10 cellular contexts compared by ENCODE assay signal in the genomic region with DNA sequence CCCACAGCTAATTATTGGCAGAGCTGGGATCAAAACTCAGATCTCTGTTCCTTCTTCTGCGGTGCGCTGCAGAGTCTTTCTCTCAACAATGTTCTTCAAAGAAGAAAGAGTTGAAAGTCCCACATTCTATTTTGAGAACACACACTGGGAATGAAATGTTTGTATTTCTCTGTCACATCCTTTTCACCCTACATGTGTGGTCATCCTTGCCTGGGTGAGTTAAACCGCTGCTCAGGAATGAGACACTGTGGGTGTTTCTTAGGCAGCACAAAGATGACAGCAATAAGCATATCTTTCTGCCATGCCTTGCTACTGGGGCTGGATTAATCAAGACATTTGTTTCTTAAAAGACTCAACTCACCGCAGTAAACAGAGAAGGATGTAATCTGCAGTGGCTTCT.
"Had no signal": no experiment of that assay in that cellular context is flagged by ENCODE, and none has a peak within 500 bp of the region (broad histone marks: within the 10 kb centered on the region; RNA-seq: fewer than 3 reads in every experiment).

No MANE protein-coding gene starts in this region.

- H3K4me3 ChIP-seq: adrenal gland, left lung, ovary, transverse colon had no signal

- ATAC-seq: left lung; stimulated activated naive B cell treated with anti-CD40 and anti-IgM and Interleukin-4, amounts not matched to agents 10 μg/mL and 1 μg/mL and 100 μg/mL, for 72 hours had no signal

- H3K36me3 ChIP-seq: adrenal gland, left lung, ovary, transverse colon had no signal

- DNase-seq: activated naive CD4-positive, alpha-beta T cell treated with anti-CD3 and anti-CD28 coated beads, Interleukin-2, amount 10 ng/mL, durations not matched to agents 7 days and 5 days; adrenal gland; dermis blood vessel endothelial cell; left lung; mesendoderm; ovary; small intestine; stimulated activated naive B cell treated with anti-CD40 and anti-IgM and Interleukin-4, amounts not matched to agents 10 μg/mL and 1 μg/mL and 100 μg/mL, for 72 hours; substantia nigra; transverse colon had no signal

- H3K27ac ChIP-seq: adrenal gland, left lung, ovary, transverse colon had no signal

- H3K9me3 ChIP-seq: adrenal gland, ovary, transverse colon had no signal

- H3K27me3 ChIP-seq: adrenal gland, left lung, ovary, transverse colon had no signal

- H3K4me1 ChIP-seq: adrenal gland, left lung, transverse colon had no signal
